Comparison of ENCODE assay signal across 8 cellular contexts in the genomic region with DNA sequence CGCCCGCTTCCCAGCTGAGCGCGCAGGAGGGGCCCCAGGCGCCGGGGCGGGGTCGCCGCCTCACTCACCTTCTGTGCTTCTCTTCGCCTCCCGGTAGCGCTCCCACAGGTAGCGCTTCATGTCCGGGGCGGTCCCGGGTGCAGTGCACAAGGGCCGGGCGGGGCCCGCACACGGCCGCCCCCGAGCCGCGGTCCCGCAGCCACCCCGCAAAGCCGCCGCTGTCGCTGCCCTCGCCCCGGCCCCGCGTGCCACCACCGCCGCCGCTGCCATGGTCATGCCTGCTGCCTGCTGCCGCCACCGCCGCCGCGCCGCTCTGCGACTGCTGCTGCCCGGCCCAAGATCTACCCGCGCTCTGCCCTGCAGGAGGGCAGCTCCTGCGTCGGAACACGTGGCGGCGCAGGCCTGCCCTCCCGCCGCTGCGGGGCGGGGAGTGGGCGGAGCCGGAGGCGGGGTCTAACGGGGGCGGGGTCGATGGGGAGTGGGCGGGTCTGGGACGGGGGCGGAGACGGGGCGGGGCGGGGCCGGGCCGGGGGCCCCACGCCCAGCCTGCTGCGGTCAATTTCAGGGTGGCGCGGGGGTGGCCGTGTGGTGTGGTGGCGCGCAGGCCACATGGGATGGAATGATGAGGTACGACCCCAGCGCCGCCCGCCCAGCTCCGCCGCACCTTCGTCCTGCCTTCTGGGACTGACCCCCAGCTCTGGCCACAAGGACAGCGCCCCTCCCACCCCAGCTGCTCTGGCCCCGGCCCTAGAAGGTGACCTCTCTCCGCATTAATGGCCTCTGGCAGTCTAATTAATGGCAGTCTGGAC. TPM values are rescaled to one million over a fixed set of nuclear protein-coding genes. Genes with fewer than 3 reads are reported as not detected.
DNase-seq lines count a peak whose midpoint lies in the region; ATAC-seq and TF ChIP-seq lines count a peak whose summit lies in the region.

A gene (minus strand): TSS at position 354 of the 809 bp plus-strand sequence. CDS start 78 bp downstream, at position 276.

- TF ChIP-seq POLR2A in NB4 (IDR thresholded peaks at IDR 0.05; ENCODE audit: extremely low read depth, insufficient read length), result peak; percentile 90

- DNase-seq in NB4 (ENCODE audit: low read depth), result peak; percentile 93
- DNase-seq in T-helper 1 cell, result peak; percentile 67 to 82 (median 77)
- peak; percentile 71 for DNase-seq in amniotic epithelial cell (ENCODE audit: low read depth)
- peak; percentile 78 for DNase-seq in left ventricle myocardium inferior
- peak; percentile 80 to 92 for DNase-seq in psoas muscle

- H3K4me3 ChIP-seq in GM12875 (ENCODE audit: low read depth, low read length) (peak within 1 kb of the TSS; percentile 65), NB4 (ENCODE audit: low read depth, low read length) (peak within 1 kb of the TSS; percentile 81), left ventricle myocardium inferior (peak within 1 kb of the TSS; percentile 86), psoas muscle (peak within 1 kb of the TSS; percentile 91), urinary bladder (ENCODE audit: low read depth, low read length) (peak within 1 kb of the TSS; percentile 86)

- H3K4me1 ChIP-seq in left ventricle myocardium inferior, result peaks cover 25% of the 10 kb centered on the region
- no peaks in the 10 kb centered on the region for H3K4me1 ChIP-seq in psoas muscle
- H3K4me1 ChIP-seq in urinary bladder (ENCODE audit: insufficient read depth), result no peaks in the 10 kb centered on the region

- ATAC-seq in HG02588 (IDR thresholded peaks at IDR 0.05; ENCODE audit: unreplicated experiment), result peak; percentile 71
- ATAC-seq in psoas muscle, result peak; percentile 94 to 97 (median 94)

- no peaks in the 10 kb centered on the region for H3K9me3 ChIP-seq in left ventricle myocardium inferior (replicated peaks)
- H3K9me3 ChIP-seq in psoas muscle, result no peaks in the 10 kb centered on the region

- peak within 1 kb of the TSS; percentile 92 for H3K27ac ChIP-seq in left ventricle myocardium inferior (replicated peaks)
- peak within 1 kb of the TSS; percentile 94 for H3K27ac ChIP-seq in psoas muscle
- H3K27ac ChIP-seq in urinary bladder (ENCODE audit: low read depth), result peak within 1 kb of the TSS; percentile 48

- H3K36me3 ChIP-seq in left ventricle myocardium inferior, result no peaks in the 10 kb centered on the region
- H3K36me3 ChIP-seq in psoas muscle (ENCODE audit: insufficient read depth in 1 of 2, low read depth in 1 of 2), result no peaks in the 10 kb centered on the region
- no peaks in the 10 kb centered on the region for H3K36me3 ChIP-seq in urinary bladder (ENCODE audit: insufficient read depth)

- H3K27me3 ChIP-seq in left ventricle myocardium inferior (ENCODE audit: low read depth) (no peaks in the 10 kb centered on the region), psoas muscle (ENCODE audit: insufficient read depth in 3 of 3, low read length in 2 of 3) (no peaks in the 10 kb centered on the region)

- WGBS in psoas muscle, 3 donors, result 1 to 2% (median 1%) methylated on average over 52 to 85 of the region's 86 CpGs
- WGBS in urinary bladder, result 1% methylated on average over 85 of the region's 86 CpGs

- intact Hi-C loops in left ventricle myocardium inferior (cut with micrococcal nuclease) (no loop called here), psoas muscle (cut with DNase I) (loop anchor here in 1 of 2 donors (2.0 to 5.0 kb wide), 2 partner anchors 40 to 59 kb away; no protein-coding TSS in a partner anchor)

- TF ChIP-seq CTCF in GM12875 (IDR thresholded peaks at IDR 0.05; ENCODE audit: borderline replicate concordance, insufficient read depth, low read depth, low read length) (no peak), NB4 (IDR thresholded peaks at IDR 0.05; ENCODE audit: low read depth, low read length) (no peak), left ventricle myocardium inferior (IDR thresholded peaks at IDR 0.05; ENCODE audit: borderline replicate concordance) (no peak), psoas muscle (IDR thresholded peaks at IDR 0.05) (no peak)

RNA-seq across cellular contexts. Expression of the gene that starts here (rescaled TPM):
- total RNA-seq in left ventricle myocardium inferior (3.1 TPM), psoas muscle (10 to 100 TPM; 15.2 to 64.2 (median 19.5) TPM), urinary bladder (13.1 TPM)
- polyA plus RNA-seq in psoas muscle (10 to 100 TPM in 1 of 3 donors, 1 to 10 TPM in 2; 5.2 to 16.2 (median 7.3) TPM), urinary bladder (21.4 TPM)

Comparison
In these comparisons a context has a peak if more than half of its experiments do, and no peak if none do; other contexts are left out.
1. Peak in every context shown above with its lines: DNase-seq, ATAC-seq, H3K4me3 ChIP-seq and H3K27ac ChIP-seq.